Comparison of ENCODE assay signal across 8 cellular contexts in genomic region chr11:68328374-68329091, GRCh38. TPM values are rescaled to one million over a fixed set of nuclear protein-coding genes. Genes with fewer than 3 reads are reported as not detected.
DNase-seq lines count a peak whose midpoint lies in the region; ATAC-seq and TF ChIP-seq lines count a peak whose summit lies in the region.

No MANE protein-coding gene starts in this region.

- peak; percentile 7 to 13 for DNase-seq in AML-193 (lab: John Stamatoyannopoulos, UW)
- peak; percentile 48 for DNase-seq in NCI-H1092 treated with DMSO at 0.1 percent for 48 hours (lab: John Stamatoyannopoulos, UW)
- DNase-seq in colonic mucosa = peak; percentile 72
- no peak for DNase-seq in SW 1271 (lab: John Stamatoyannopoulos, UW)
- DNase-seq in NCI-H2171 treated with DMSO at 0.1 percent for 48 hours (lab: John Stamatoyannopoulos, UW) = no peak
- no peak for DNase-seq in effector CD4-positive, alpha-beta T cell

- intact Hi-C loops in colonic mucosa (cut with DNase I) = no loop called here

- H3K9ac ChIP-seq in colonic mucosa (ENCODE audit: low read depth in 2 of 2, low read length in 2 of 2) (peak overlapping the region; percentile 15 to 81), mucosa of rectum (ENCODE audit: low read depth in 1 of 2, low read length in 2 of 2) (peak overlapping the region in 1 of 2 donors; percentile 32)

- H3K27ac ChIP-seq in colonic mucosa (peak overlapping the region; percentile 24), mucosa of rectum (ENCODE audit: low read depth in 2 of 2, low read length in 2 of 2) (peak overlapping the region; percentile 18 to 68)

- H3K36me3 ChIP-seq in colonic mucosa = no peaks in the 10 kb centered on the region
- no peaks in the 10 kb centered on the region for H3K36me3 ChIP-seq in mucosa of rectum (ENCODE audit: control insufficient read depth in 2 of 2, insufficient read depth in 2 of 2, low read length in 2 of 2)

- no peaks in the 10 kb centered on the region for H3K9me3 ChIP-seq in colonic mucosa
- H3K9me3 ChIP-seq in mucosa of rectum (ENCODE audit: control insufficient read depth in 2 of 2, low read length in 2 of 2) = no peaks in the 10 kb centered on the region

- H3K4me3 ChIP-seq in colonic mucosa = no peak overlapping the region
- H3K4me3 ChIP-seq in mucosa of rectum (ENCODE audit: low read length in 2 of 2) = peak overlapping the region in 1 of 2 donors; percentile 22

- H3K27me3 ChIP-seq in colonic mucosa (no peaks in the 10 kb centered on the region), mucosa of rectum (ENCODE audit: control insufficient read depth in 2 of 2, insufficient read depth in 2 of 2, low read length in 2 of 2) (no peaks in the 10 kb centered on the region)

- no peak for TF ChIP-seq CTCF in colonic mucosa (IDR thresholded peaks at IDR 0.05)

- H3K4me1 ChIP-seq in colonic mucosa (peaks cover 34% of the 10 kb centered on the region), mucosa of rectum (ENCODE audit: control insufficient read depth in 2 of 2, insufficient read depth in 2 of 2, low read length in 2 of 2) (peaks cover 49 to 51% of the 10 kb centered on the region in 2 donors)

- ATAC-seq in GM21526 (IDR thresholded peaks at IDR 0.05; ENCODE audit: low FRiP score, unreplicated experiment) = no peak

RNA-seq across cellular contexts. Expression of gene LRP5, which starts 16.1 kb away (rescaled TPM):
- total RNA-seq in colonic mucosa = 100 to 1,000 TPM in 1 of 2 donors, 10 to 100 TPM in 1; 81.0 to 110 TPM

RNA-seq across cellular contexts. Expression of gene C11orf24, which starts 56.8 kb away (rescaled TPM):
- 10 to 100 TPM; 55.3 to 66.6 TPM for total RNA-seq in colonic mucosa

Comparison
In these comparisons a context has a peak if more than half of its experiments do, and no peak if none do; other contexts are left out.
1. DNase-seq: peak in AML-193 (2 of 2), NCI-H1092 treated with DMSO at 0.1 percent for 48 hours (single experiment) and colonic mucosa (single experiment); none in SW 1271 (0 of 2), NCI-H2171 treated with DMSO at 0.1 percent for 48 hours (single experiment) and effector CD4-positive, alpha-beta T cell (single experiment).